Comparison of ENCODE assay signal across 19 cellular contexts in the genomic region with DNA sequence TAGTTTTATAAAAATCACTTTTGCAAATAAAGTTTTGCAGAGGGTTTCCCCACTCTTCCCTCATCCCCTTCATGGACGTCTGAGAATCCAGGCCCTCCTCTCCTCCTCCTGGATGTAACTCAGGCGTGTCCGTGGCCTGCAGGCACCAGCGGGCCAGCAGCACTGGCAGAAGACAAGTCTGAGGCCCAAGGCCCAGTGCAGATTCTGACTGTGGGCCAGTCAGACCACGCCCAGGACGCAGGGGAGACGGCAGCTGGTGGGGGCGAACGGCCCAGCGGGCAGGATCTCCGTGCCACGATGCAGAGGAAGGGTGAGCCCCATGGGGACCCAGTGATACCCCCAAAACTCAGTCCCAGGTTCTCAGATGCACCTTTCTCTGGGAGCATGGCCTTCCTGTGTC. TPM values are rescaled to one million over a fixed set of nuclear protein-coding genes. Genes with fewer than 3 reads are reported as not detected.
"Had no signal": no experiment of that assay in that cellular context is flagged by ENCODE, and none has a peak within 500 bp of the region (broad histone marks: within the 10 kb centered on the region; RNA-seq: fewer than 3 reads in every experiment).

No MANE protein-coding gene starts in this region.

- H3K4me2 ChIP-seq: neural progenitor cell had no signal

- H3K27ac ChIP-seq: body of pancreas, foreskin keratinocyte, lower lobe of right lung, neural progenitor cell, pancreas, SJSA1, transverse colon had no signal

- H3K4me1 ChIP-seq: body of pancreas, foreskin keratinocyte, neural progenitor cell, pancreas, SJSA1 had no signal

- H3K36me3 ChIP-seq: lower lobe of right lung, neural progenitor cell, pancreas, SJSA1, transverse colon had no signal

- H3K4me3 ChIP-seq: body of pancreas, lower lobe of right lung, neural progenitor cell, pancreas, SJSA1, transverse colon had no signal

- DNase-seq: activated CD4-positive, alpha-beta T cell treated with anti-CD3 and anti-CD28 coated beads for 36 hours; activated CD8-positive, alpha-beta T cell treated with anti-CD3 and anti-CD28 coated beads, Interleukin-2, amount 10 ng/mL, durations not matched to agents 7 days and 5 days; amniotic stem cell; cortex of kidney; effector CD8-positive, alpha-beta T cell; foreskin keratinocyte; glutamatergic neuron; hypothalamus; lower lobe of right lung; stimulated activated CD4-positive, alpha-beta T cell treated with anti-CD3 and anti-CD28 coated beads, Interleukin-2, amount 100 ng/mL, for 48 hours; stimulated activated naive CD4-positive, alpha-beta T cell; substantia nigra; T-helper 2 cell; transverse colon had no signal

- H3K9ac ChIP-seq: neural progenitor cell had no signal

- H3K9me3 ChIP-seq: body of pancreas, lower lobe of right lung, pancreas, SJSA1, transverse colon had no signal

- ATAC-seq: activated CD4-positive, alpha-beta T cell treated with anti-CD3 and anti-CD28 coated beads for 36 hours; activated CD8-positive, alpha-beta T cell treated with anti-CD3 and anti-CD28 coated beads, Interleukin-2, amount 10 ng/mL, durations not matched to agents 7 days and 5 days; activated naive CD4-positive, alpha-beta T cell treated with anti-CD3 and anti-CD28 coated beads, Interleukin-2, amount 50 U/mL, for 72 hours; body of pancreas; foreskin keratinocyte; lower lobe of right lung; pancreas had no signal

- H3K27me3 ChIP-seq: body of pancreas, foreskin keratinocyte, neural progenitor cell, pancreas, SJSA1, transverse colon had no signal

RNA-seq across cellular contexts. Expression of gene TUB, which starts 14.3 kb away (rescaled TPM):
- total RNA-seq: activated CD8-positive, alpha-beta T cell treated with anti-CD3 and anti-CD28 coated beads, Interleukin-2, amount 10 ng/mL, durations not matched to agents 7 days and 5 days had no signal
